ENCODE assay signal across 8 cellular contexts in the genomic region with DNA sequence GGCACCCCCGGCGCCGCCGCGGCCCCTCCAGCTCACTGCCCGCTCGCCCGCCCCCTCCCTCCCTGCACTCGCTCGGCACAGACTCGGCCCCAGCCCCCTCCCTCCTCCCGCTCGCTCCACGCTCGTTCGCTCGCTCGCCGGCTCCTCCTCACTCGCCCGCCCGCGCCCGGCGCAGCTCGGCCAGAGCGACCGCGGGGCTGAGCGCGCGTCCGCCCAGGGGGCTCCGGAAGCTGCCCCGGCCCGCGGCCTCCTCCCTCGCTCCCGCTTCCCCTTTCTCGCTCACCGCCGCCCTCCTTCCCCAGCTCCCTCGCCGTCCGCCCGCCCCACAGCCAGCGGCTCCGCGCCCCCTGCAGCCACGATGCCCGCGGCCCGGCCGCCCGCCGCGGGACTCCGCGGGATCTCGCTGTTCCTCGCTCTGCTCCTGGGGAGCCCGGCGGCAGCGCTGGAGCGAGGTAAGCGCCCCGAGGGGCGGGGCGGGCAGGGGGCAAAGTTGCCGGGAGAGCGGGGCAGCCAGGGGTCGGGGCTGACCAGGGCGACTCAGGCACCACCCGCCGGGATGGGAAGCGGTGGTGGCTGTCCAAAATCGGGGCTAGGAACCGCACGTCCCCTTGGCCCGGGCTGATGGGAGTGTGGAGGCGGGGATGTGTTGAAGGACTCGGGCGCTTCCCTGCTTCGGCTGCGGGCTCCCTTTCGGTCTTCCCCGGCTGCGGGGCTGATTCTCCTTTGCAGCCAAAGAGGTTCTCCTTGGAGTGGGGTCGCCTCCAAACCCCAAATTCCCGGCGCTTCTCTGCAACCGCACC. TPM values are rescaled to one million over a fixed set of nuclear protein-coding genes. Genes with fewer than 3 reads are reported as not detected.
DNase-seq lines count a peak whose midpoint lies in the region; ATAC-seq and TF ChIP-seq lines count a peak whose summit lies in the region.

A gene (plus strand): TSS at position 151 of the 800 bp plus-strand sequence. CDS start 208 bp downstream, at position 359.

- no peak for ATAC-seq in activated T-helper 17 cell treated with anti-CD3 and anti-CD28 coated beads, Interleukin-2, amount 50 U/mL, for 72 hours (replicated peaks)
- peak; percentile 47 for ATAC-seq in left lobe of liver
- ATAC-seq in GM18505 (IDR thresholded peaks at IDR 0.05; ENCODE audit: unreplicated experiment): no peak

- H3K27ac ChIP-seq in temporal lobe (ENCODE audit: low read depth, low read length): peak within 1 kb of the TSS; percentile 61

- DNase-seq in NCI-H1436 (lab: John Stamatoyannopoulos, UW): peak; percentile 44
- DNase-seq in NCI-H1436 treated with DMSO at 0.1 percent for 48 hours (lab: John Stamatoyannopoulos, UW): no peak
- no peak for DNase-seq in left lobe of liver (ENCODE audit: low spot score)
- DNase-seq in activated CD4-positive, alpha-beta T cell treated with anti-CD3 and anti-CD28 coated beads, Interleukin-2, amount 10 ng/mL, durations not matched to agents 24 days and 14 days: no peak
- no peak for DNase-seq in amniotic stem cell (lab: John Stamatoyannopoulos, UW)

- H3K27me3 Mint-ChIP-seq in activated T-helper 17 cell treated with anti-CD3 and anti-CD28 coated beads, Interleukin-2, amount 50 U/mL, for 72 hours: peaks cover 58% of the 10 kb centered on the region
- peaks cover 58% of the 10 kb centered on the region for H3K27me3 Mint-ChIP-seq in activated CD4-positive, alpha-beta T cell treated with anti-CD3 and anti-CD28 coated beads, Interleukin-2, amount 10 ng/mL, durations not matched to agents 24 days and 14 days

- H3K9me3 Mint-ChIP-seq in activated T-helper 17 cell treated with anti-CD3 and anti-CD28 coated beads, Interleukin-2, amount 50 U/mL, for 72 hours: no peaks in the 10 kb centered on the region
- no peaks in the 10 kb centered on the region for H3K9me3 Mint-ChIP-seq in activated CD4-positive, alpha-beta T cell treated with anti-CD3 and anti-CD28 coated beads, Interleukin-2, amount 10 ng/mL, durations not matched to agents 24 days and 14 days

- H3K27ac Mint-ChIP-seq in activated T-helper 17 cell treated with anti-CD3 and anti-CD28 coated beads, Interleukin-2, amount 50 U/mL, for 72 hours: no peak within 1 kb of the TSS
- no peak within 1 kb of the TSS for H3K27ac Mint-ChIP-seq in activated CD4-positive, alpha-beta T cell treated with anti-CD3 and anti-CD28 coated beads, Interleukin-2, amount 10 ng/mL, durations not matched to agents 24 days and 14 days

- no peaks in the 10 kb centered on the region for H3K36me3 Mint-ChIP-seq in activated T-helper 17 cell treated with anti-CD3 and anti-CD28 coated beads, Interleukin-2, amount 50 U/mL, for 72 hours (ENCODE audit: low read depth)
- H3K36me3 Mint-ChIP-seq in activated CD4-positive, alpha-beta T cell treated with anti-CD3 and anti-CD28 coated beads, Interleukin-2, amount 10 ng/mL, durations not matched to agents 24 days and 14 days (ENCODE audit: low read depth): no peaks in the 10 kb centered on the region

- intact Hi-C loops in activated CD4-positive, alpha-beta T cell treated with anti-CD3 and anti-CD28 coated beads, Interleukin-2, amount 10 ng/mL, durations not matched to agents 24 days and 14 days (cut with micrococcal nuclease): no loop called here

- H3K4me3 Mint-ChIP-seq in activated T-helper 17 cell treated with anti-CD3 and anti-CD28 coated beads, Interleukin-2, amount 50 U/mL, for 72 hours: peak within 1 kb of the TSS; percentile 8
- H3K4me3 Mint-ChIP-seq in activated CD4-positive, alpha-beta T cell treated with anti-CD3 and anti-CD28 coated beads, Interleukin-2, amount 10 ng/mL, durations not matched to agents 24 days and 14 days: no peak within 1 kb of the TSS

- H3K4me1 Mint-ChIP-seq in activated T-helper 17 cell treated with anti-CD3 and anti-CD28 coated beads, Interleukin-2, amount 50 U/mL, for 72 hours: no peaks in the 10 kb centered on the region
- H3K4me1 Mint-ChIP-seq in activated CD4-positive, alpha-beta T cell treated with anti-CD3 and anti-CD28 coated beads, Interleukin-2, amount 10 ng/mL, durations not matched to agents 24 days and 14 days: no peaks in the 10 kb centered on the region

- no peak for TF ChIP-seq POLR2A in GM18505 (IDR thresholded peaks at IDR 0.05; ENCODE audit: borderline replicate concordance, extremely low read depth, insufficient read depth, insufficient read length)

RNA-seq across cellular contexts. Expression of the gene that starts here (rescaled TPM):
- under 1 TPM in 1 of 2 donors, not detected in 1; 0.48 TPM for total RNA-seq in activated T-helper 17 cell treated with anti-CD3 and anti-CD28 coated beads, Interleukin-2, amount 50 U/mL, for 72 hours
- total RNA-seq in left lobe of liver (0.03 TPM), temporal lobe (109 TPM)
- total RNA-seq in activated CD4-positive, alpha-beta T cell treated with anti-CD3 and anti-CD28 coated beads, Interleukin-2, amount 10 ng/mL, durations not matched to agents 24 days and 14 days: not detected in 2 replicates

Comparison
In these comparisons a context has a peak if more than half of its experiments do, and no peak if none do; other contexts are left out.
1. RNA of the gene that starts here (total RNA-seq): 109 TPM in temporal lobe (single experiment); 0.48 TPM in activated T-helper 17 cell treated with anti-CD3 and anti-CD28 coated beads, Interleukin-2, amount 50 U/mL, for 72 hours, 0.03 TPM in left lobe of liver (single experiment) and not detected in activated CD4-positive, alpha-beta T cell treated with anti-CD3 and anti-CD28 coated beads, Interleukin-2, amount 10 ng/mL, durations not matched to agents 24 days and 14 days; every median in the first group is over 10 times any median in the second.
2. Peak in ATAC-seq in left lobe of liver; RNA of the gene not detected or under 1 TPM.